1 cellular context compared by ENCODE assay signal in the genomic region with DNA sequence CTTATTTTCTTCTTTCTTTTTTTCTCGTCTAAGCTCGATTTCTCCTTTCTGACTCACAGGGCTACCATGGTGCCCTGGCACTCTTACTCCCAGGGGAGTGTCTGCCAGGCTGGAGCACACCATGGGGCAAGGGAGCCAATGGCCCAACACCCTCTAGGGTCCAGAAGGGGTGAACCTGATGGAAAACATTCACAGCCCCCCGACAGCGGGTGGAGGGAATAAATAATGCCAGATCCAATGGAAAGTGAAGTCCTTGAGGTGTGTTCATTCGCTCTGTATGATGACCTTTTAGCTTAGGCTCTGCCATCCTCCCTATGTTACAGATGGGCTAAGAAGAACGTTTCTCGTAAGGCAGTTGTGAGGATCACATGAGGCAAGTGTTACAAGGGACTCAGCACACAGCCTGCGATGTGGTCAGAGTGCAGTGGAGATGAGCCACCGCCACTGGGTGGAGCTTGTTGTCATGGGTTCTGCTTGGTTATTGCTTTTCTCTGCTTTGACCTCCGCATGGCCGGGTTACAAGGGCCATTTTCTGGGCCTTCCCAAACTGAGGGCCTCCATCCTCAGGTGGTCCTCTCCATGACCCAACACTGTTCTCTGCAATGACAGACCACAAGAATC.
TF ChIP-seq lines count a peak whose summit lies in the region.

No MANE protein-coding gene starts in this region.

TF ChIP-seq in GM12878, 131 proteins besides CTCF, POLR2A, EP300 and RAD21 (continued from another document and continues in another):
- TF ChIP-seq, protein P1, sequence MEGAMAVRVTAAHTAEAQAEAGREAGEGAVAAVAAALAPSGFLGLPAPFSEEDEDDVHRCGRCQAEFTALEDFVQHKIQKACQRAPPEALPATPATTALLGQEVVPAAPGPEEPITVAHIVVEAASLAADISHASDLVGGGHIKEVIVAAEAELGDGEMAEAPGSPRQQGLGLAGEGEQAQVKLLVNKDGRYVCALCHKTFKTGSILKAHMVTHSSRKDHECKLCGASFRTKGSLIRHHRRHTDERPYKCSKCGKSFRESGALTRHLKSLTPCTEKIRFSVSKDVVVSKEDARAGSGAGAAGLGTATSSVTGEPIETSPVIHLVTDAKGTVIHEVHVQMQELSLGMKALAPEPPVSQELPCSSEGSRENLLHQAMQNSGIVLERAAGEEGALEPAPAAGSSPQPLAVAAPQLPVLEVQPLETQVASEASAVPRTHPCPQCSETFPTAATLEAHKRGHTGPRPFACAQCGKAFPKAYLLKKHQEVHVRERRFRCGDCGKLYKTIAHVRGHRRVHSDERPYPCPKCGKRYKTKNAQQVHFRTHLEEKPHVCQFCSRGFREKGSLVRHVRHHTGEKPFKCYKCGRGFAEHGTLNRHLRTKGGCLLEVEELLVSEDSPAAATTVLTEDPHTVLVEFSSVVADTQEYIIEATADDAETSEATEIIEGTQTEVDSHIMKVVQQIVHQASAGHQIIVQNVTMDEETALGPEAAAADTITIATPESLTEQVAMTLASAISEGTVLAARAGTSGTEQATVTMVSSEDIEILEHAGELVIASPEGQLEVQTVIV (IDR thresholded peaks at IDR 0.05; ENCODE audit: borderline replicate concordance, partially characterized antibody) = no peak
- no peak for TF ChIP-seq FOXM1 (IDR thresholded peaks at IDR 0.05; ENCODE audit: low read depth, low read length)
- TF ChIP-seq EED (IDR thresholded peaks at IDR 0.05; ENCODE audit: low read depth) = no peak; the same call in 1 of the 2 replicates
- TF ChIP-seq SUZ12 (IDR thresholded peaks at IDR 0.05; ENCODE audit: unreplicated experiment) = no peak
- TF ChIP-seq CREM (IDR thresholded peaks at IDR 0.05; ENCODE audit: low read depth) = 0 out of 2 replicates have a peak, but pooled peaks have one; percentile 29
- TF ChIP-seq TCF3 (IDR thresholded peaks at IDR 0.05; ENCODE audit: borderline replicate concordance, insufficient read depth, low read depth, low read length) = no peak
- TF ChIP-seq RBBP5 (conservative IDR thresholded peaks at IDR 0.05) = no peak; the same call in 1 of the 2 replicates
- no peak for TF ChIP-seq ZNF622 (IDR thresholded peaks at IDR 0.05)
- TF ChIP-seq CEBPB (IDR thresholded peaks at IDR 0.05; ENCODE audit: borderline replicate concordance in 1 of 2, low read depth in 2 of 2, low read length in 2 of 2) = no peak
- TF ChIP-seq, protein P2, sequence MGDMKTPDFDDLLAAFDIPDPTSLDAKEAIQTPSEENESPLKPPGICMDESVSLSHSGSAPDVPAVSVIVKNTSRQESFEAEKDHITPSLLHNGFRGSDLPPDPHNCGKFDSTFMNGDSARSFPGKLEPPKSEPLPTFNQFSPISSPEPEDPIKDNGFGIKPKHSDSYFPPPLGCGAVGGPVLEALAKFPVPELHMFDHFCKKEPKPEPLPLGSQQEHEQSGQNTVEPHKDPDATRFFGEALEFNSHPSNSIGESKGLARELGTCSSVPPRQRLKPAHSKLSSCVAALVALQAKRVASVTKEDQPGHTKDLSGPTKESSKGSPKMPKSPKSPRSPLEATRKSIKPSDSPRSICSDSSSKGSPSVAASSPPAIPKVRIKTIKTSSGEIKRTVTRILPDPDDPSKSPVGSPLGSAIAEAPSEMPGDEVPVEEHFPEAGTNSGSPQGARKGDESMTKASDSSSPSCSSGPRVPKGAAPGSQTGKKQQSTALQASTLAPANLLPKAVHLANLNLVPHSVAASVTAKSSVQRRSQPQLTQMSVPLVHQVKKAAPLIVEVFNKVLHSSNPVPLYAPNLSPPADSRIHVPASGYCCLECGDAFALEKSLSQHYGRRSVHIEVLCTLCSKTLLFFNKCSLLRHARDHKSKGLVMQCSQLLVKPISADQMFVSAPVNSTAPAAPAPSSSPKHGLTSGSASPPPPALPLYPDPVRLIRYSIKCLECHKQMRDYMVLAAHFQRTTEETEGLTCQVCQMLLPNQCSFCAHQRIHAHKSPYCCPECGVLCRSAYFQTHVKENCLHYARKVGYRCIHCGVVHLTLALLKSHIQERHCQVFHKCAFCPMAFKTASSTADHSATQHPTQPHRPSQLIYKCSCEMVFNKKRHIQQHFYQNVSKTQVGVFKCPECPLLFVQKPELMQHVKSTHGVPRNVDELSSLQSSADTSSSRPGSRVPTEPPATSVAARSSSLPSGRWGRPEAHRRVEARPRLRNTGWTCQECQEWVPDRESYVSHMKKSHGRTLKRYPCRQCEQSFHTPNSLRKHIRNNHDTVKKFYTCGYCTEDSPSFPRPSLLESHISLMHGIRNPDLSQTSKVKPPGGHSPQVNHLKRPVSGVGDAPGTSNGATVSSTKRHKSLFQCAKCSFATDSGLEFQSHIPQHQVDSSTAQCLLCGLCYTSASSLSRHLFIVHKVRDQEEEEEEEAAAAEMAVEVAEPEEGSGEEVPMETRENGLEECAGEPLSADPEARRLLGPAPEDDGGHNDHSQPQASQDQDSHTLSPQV (IDR thresholded peaks at IDR 0.05) = peak; percentile 45; the same call in 1 of the 2 replicates
- TF ChIP-seq, protein P3, sequence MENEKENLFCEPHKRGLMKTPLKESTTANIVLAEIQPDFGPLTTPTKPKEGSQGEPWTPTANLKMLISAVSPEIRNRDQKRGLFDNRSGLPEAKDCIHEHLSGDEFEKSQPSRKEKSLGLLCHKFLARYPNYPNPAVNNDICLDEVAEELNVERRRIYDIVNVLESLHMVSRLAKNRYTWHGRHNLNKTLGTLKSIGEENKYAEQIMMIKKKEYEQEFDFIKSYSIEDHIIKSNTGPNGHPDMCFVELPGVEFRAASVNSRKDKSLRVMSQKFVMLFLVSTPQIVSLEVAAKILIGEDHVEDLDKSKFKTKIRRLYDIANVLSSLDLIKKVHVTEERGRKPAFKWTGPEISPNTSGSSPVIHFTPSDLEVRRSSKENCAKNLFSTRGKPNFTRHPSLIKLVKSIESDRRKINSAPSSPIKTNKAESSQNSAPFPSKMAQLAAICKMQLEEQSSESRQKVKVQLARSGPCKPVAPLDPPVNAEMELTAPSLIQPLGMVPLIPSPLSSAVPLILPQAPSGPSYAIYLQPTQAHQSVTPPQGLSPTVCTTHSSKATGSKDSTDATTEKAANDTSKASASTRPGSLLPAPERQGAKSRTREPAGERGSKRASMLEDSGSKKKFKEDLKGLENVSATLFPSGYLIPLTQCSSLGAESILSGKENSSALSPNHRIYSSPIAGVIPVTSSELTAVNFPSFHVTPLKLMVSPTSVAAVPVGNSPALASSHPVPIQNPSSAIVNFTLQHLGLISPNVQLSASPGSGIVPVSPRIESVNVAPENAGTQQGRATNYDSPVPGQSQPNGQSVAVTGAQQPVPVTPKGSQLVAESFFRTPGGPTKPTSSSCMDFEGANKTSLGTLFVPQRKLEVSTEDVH (IDR thresholded peaks at IDR 0.05; ENCODE audit: low read depth, partially characterized antibody) = no peak
- TF ChIP-seq, protein P4, sequence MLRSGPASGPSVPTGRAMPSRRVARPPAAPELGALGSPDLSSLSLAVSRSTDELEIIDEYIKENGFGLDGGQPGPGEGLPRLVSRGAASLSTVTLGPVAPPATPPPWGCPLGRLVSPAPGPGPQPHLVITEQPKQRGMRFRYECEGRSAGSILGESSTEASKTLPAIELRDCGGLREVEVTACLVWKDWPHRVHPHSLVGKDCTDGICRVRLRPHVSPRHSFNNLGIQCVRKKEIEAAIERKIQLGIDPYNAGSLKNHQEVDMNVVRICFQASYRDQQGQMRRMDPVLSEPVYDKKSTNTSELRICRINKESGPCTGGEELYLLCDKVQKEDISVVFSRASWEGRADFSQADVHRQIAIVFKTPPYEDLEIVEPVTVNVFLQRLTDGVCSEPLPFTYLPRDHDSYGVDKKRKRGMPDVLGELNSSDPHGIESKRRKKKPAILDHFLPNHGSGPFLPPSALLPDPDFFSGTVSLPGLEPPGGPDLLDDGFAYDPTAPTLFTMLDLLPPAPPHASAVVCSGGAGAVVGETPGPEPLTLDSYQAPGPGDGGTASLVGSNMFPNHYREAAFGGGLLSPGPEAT (IDR thresholded peaks at IDR 0.05; ENCODE audit: low read depth) = peak; percentile 85
- TF ChIP-seq, protein P5, sequence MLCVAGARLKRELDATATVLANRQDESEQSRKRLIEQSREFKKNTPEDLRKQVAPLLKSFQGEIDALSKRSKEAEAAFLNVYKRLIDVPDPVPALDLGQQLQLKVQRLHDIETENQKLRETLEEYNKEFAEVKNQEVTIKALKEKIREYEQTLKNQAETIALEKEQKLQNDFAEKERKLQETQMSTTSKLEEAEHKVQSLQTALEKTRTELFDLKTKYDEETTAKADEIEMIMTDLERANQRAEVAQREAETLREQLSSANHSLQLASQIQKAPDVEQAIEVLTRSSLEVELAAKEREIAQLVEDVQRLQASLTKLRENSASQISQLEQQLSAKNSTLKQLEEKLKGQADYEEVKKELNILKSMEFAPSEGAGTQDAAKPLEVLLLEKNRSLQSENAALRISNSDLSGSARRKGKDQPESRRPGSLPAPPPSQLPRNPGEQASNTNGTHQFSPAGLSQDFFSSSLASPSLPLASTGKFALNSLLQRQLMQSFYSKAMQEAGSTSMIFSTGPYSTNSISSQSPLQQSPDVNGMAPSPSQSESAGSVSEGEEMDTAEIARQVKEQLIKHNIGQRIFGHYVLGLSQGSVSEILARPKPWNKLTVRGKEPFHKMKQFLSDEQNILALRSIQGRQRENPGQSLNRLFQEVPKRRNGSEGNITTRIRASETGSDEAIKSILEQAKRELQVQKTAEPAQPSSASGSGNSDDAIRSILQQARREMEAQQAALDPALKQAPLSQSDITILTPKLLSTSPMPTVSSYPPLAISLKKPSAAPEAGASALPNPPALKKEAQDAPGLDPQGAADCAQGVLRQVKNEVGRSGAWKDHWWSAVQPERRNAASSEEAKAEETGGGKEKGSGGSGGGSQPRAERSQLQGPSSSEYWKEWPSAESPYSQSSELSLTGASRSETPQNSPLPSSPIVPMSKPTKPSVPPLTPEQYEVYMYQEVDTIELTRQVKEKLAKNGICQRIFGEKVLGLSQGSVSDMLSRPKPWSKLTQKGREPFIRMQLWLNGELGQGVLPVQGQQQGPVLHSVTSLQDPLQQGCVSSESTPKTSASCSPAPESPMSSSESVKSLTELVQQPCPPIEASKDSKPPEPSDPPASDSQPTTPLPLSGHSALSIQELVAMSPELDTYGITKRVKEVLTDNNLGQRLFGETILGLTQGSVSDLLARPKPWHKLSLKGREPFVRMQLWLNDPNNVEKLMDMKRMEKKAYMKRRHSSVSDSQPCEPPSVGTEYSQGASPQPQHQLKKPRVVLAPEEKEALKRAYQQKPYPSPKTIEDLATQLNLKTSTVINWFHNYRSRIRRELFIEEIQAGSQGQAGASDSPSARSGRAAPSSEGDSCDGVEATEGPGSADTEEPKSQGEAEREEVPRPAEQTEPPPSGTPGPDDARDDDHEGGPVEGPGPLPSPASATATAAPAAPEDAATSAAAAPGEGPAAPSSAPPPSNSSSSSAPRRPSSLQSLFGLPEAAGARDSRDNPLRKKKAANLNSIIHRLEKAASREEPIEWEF (IDR thresholded peaks at IDR 0.05; ENCODE audit: insufficient replicate concordance, low read depth, low read length) = no peak
- TF ChIP-seq RAD51 (IDR thresholded peaks at IDR 0.05) = peak; percentile 87
- no peak for TF ChIP-seq CBFB (IDR thresholded peaks at IDR 0.05; ENCODE audit: low read depth)
- TF ChIP-seq ZSCAN29 (IDR thresholded peaks at IDR 0.05) = no peak
- TF ChIP-seq SIX5 (IDR thresholded peaks at IDR 0.05; ENCODE audit: low read depth, low read length, severe bottlenecking) = no peak
- no peak for TF ChIP-seq TBL1XR1 (IDR thresholded peaks at IDR 0.05; ENCODE audit: low read depth, low read length)
- peak; percentile 54; the same call in 1 of the 2 replicates for TF ChIP-seq BACH1 (IDR thresholded peaks at IDR 0.05; ENCODE audit: borderline replicate concordance)
- TF ChIP-seq ZNF384 (IDR thresholded peaks at IDR 0.05; ENCODE audit: borderline replicate concordance, low read depth, low read length) = no peak
- TF ChIP-seq, protein P6, sequence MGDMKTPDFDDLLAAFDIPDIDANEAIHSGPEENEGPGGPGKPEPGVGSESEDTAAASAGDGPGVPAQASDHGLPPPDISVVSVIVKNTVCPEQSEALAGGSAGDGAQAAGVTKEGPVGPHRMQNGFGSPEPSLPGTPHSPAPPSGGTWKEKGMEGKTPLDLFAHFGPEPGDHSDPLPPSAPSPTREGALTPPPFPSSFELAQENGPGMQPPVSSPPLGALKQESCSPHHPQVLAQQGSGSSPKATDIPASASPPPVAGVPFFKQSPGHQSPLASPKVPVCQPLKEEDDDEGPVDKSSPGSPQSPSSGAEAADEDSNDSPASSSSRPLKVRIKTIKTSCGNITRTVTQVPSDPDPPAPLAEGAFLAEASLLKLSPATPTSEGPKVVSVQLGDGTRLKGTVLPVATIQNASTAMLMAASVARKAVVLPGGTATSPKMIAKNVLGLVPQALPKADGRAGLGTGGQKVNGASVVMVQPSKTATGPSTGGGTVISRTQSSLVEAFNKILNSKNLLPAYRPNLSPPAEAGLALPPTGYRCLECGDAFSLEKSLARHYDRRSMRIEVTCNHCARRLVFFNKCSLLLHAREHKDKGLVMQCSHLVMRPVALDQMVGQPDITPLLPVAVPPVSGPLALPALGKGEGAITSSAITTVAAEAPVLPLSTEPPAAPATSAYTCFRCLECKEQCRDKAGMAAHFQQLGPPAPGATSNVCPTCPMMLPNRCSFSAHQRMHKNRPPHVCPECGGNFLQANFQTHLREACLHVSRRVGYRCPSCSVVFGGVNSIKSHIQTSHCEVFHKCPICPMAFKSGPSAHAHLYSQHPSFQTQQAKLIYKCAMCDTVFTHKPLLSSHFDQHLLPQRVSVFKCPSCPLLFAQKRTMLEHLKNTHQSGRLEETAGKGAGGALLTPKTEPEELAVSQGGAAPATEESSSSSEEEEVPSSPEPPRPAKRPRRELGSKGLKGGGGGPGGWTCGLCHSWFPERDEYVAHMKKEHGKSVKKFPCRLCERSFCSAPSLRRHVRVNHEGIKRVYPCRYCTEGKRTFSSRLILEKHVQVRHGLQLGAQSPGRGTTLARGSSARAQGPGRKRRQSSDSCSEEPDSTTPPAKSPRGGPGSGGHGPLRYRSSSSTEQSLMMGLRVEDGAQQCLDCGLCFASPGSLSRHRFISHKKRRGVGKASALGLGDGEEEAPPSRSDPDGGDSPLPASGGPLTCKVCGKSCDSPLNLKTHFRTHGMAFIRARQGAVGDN (IDR thresholded peaks at IDR 0.05) = peak; percentile 98
- TF ChIP-seq NFYA (IDR thresholded peaks at IDR 0.05; ENCODE audit: borderline replicate concordance, low read depth, low read length) = no peak
- TF ChIP-seq MEF2B (IDR thresholded peaks at IDR 0.05; ENCODE audit: partially characterized antibody, poor library complexity, severe bottlenecking) = peak; percentile 98
- peak; percentile 84 for TF ChIP-seq SMAD1 (IDR thresholded peaks at IDR 0.05; ENCODE audit: low read depth, partially characterized antibody)
